In the genomic region with DNA sequence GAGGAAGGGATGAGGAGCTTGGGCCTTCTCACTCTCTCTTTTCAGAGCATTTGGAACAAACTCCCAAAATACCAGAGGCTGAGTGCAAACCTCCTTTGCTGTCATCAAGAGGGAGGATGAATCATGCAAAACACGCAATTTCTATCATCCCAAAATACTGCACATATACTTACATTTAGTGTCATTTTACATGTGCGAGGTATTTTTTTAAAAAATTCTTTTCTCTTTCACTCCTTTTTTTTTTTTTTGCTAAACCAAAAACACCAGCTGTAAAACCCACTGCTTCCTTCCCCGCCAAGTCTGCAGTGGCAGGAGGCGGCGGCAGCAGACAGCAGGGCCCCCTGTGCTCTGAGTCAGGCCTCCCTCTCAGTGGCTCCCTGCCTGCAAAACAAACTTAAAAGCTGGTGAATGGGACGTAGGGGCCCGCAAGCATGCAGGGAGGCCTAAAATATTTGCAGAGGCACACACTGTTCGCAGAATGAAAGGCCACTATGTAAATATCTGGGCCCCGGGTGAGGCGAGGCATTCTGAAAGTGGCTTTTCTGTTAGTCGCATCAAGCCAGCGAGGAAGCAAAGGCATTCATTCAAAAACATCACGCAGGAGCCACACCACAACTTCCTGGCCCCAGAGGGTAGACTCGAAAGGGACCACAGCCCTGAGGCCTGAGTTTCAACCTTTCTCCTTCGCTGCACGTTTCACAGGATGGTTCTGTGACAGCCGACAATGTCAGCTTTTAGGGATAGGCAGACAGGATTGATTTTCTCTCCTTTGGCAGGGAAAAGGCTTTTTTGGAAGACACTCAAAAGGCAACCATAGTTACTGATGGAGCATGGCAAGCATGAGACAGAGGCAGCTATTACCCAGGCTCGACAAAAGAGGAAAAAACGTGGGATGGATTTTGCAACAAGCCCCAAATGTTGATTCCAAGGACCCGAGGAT, we compare ENCODE assay signal across 1 cellular context.
TF ChIP-seq lines count a peak whose summit lies in the region.

No MANE protein-coding gene starts in this region.

TF ChIP-seq in GM12878, 131 proteins besides CTCF, POLR2A, EP300 and RAD21:
- TF ChIP-seq MEF2A (IDR thresholded peaks at IDR 0.05; ENCODE audit: insufficient read depth, low read depth, low read length) (peak; percentile 49; the same call in 1 of the 2 replicates), IKZF2 (IDR thresholded peaks at IDR 0.05) (peak; percentile 58 to 68), SIX5 (IDR thresholded peaks at IDR 0.05; ENCODE audit: low read depth, low read length, severe bottlenecking) (no peak), ETV6 (conservative IDR thresholded peaks at IDR 0.05 in 1 of 2, IDR thresholded peaks at IDR 0.05 in 1 of 2; ENCODE audit: borderline replicate concordance in 1 of 2, low read depth in 1 of 2) (peak in 1 of 2 experiments; percentile 73; a peak in 2 of 4 replicates), EED (IDR thresholded peaks at IDR 0.05; ENCODE audit: low read depth) (peak; percentile 83), ZZZ3 (IDR thresholded peaks at IDR 0.05; ENCODE audit: control insufficient read depth, insufficient read length, low read depth) (no peak), HCFC1 (IDR thresholded peaks at IDR 0.05; ENCODE audit: low read length) (no peak), NFIC (IDR thresholded peaks at IDR 0.05; ENCODE audit: low read depth, low read length) (peak; percentile 55; the same call in 1 of the 2 replicates), ZNF384 (IDR thresholded peaks at IDR 0.05; ENCODE audit: borderline replicate concordance, low read depth, low read length) (peak; percentile 87), CBFB (IDR thresholded peaks at IDR 0.05; ENCODE audit: low read depth) (0 out of 2 replicates have a peak, but pooled peaks have one; percentile 37), BCL3 (IDR thresholded peaks at IDR 0.05; ENCODE audit: borderline replicate concordance, insufficient read depth, low read depth, low read length, poor library complexity, severe bottlenecking) (peak; percentile 16), CREB1 (IDR thresholded peaks at IDR 0.05; ENCODE audit: low read depth) (peak; percentile 50; the same call in 1 of the 2 replicates), SUZ12 (IDR thresholded peaks at IDR 0.05; ENCODE audit: unreplicated experiment) (no peak), BHLHE40 (IDR thresholded peaks at IDR 0.05; ENCODE audit: borderline replicate concordance in 1 of 2, low read depth in 2 of 2, low read length in 1 of 2) (peak; percentile 39 to 78; a peak in 2 of 4 replicates), MEF2B (IDR thresholded peaks at IDR 0.05; ENCODE audit: partially characterized antibody, poor library complexity, severe bottlenecking) (peak; percentile 15), DPF2 (IDR thresholded peaks at IDR 0.05) (peak; percentile 29; the same call in 1 of the 2 replicates), RUNX3 (IDR thresholded peaks at IDR 0.05; ENCODE audit: low read length) (peak; percentile 88), MTA2 (IDR thresholded peaks at IDR 0.05; ENCODE audit: low read depth) (no peak), IKZF1 (conservative IDR thresholded peaks at IDR 0.05) (peak; percentile 57), CEBPB (IDR thresholded peaks at IDR 0.05; ENCODE audit: borderline replicate concordance in 1 of 2, low read depth in 2 of 2, low read length in 2 of 2) (no peak), ZBED1 (IDR thresholded peaks at IDR 0.05; ENCODE audit: borderline replicate concordance) (peak; percentile 40; the same call in 1 of the 2 replicates), KDM1A (IDR thresholded peaks at IDR 0.05; ENCODE audit: borderline replicate concordance) (no peak), CBX5 (IDR thresholded peaks at IDR 0.05; ENCODE audit: low read depth) (peak; percentile 22; the same call in 1 of the 2 replicates), NR2C1 (IDR thresholded peaks at IDR 0.05) (no peak), JUNB (IDR thresholded peaks at IDR 0.05) (peak; percentile 34; the same call in 1 of the 2 replicates), CREM (IDR thresholded peaks at IDR 0.05; ENCODE audit: low read depth) (peak; percentile 62), NBN (IDR thresholded peaks at IDR 0.05) (0 out of 2 replicates have a peak, but pooled peaks have one; percentile 32), ZNF24 (IDR thresholded peaks at IDR 0.05) (peak; percentile 51; the same call in 1 of the 2 replicates), ZSCAN29 (IDR thresholded peaks at IDR 0.05) (no peak), POU2F2 (IDR thresholded peaks at IDR 0.05; ENCODE audit: borderline replicate concordance, low read depth, low read length) (peak; percentile 80; the same call in 2 of the 3 replicates)
- TF ChIP-seq, protein P1, sequence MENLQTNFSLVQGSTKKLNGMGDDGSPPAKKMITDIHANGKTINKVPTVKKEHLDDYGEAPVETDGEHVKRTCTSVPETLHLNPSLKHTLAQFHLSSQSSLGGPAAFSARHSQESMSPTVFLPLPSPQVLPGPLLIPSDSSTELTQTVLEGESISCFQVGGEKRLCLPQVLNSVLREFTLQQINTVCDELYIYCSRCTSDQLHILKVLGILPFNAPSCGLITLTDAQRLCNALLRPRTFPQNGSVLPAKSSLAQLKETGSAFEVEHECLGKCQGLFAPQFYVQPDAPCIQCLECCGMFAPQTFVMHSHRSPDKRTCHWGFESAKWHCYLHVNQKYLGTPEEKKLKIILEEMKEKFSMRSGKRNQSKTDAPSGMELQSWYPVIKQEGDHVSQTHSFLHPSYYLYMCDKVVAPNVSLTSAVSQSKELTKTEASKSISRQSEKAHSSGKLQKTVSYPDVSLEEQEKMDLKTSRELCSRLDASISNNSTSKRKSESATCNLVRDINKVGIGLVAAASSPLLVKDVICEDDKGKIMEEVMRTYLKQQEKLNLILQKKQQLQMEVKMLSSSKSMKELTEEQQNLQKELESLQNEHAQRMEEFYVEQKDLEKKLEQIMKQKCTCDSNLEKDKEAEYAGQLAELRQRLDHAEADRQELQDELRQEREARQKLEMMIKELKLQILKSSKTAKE (IDR thresholded peaks at IDR 0.05; ENCODE audit: low read depth, poor library complexity, severe bottlenecking), result peak; percentile 24
- TF ChIP-seq, protein P2, sequence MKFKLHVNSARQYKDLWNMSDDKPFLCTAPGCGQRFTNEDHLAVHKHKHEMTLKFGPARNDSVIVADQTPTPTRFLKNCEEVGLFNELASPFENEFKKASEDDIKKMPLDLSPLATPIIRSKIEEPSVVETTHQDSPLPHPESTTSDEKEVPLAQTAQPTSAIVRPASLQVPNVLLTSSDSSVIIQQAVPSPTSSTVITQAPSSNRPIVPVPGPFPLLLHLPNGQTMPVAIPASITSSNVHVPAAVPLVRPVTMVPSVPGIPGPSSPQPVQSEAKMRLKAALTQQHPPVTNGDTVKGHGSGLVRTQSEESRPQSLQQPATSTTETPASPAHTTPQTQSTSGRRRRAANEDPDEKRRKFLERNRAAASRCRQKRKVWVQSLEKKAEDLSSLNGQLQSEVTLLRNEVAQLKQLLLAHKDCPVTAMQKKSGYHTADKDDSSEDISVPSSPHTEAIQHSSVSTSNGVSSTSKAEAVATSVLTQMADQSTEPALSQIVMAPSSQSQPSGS (IDR thresholded peaks at IDR 0.05; ENCODE audit: low read length), result peak; percentile 13; the same call in 1 of the 2 replicates
